34 cellular contexts compared by ENCODE assay signal in the genomic region with DNA sequence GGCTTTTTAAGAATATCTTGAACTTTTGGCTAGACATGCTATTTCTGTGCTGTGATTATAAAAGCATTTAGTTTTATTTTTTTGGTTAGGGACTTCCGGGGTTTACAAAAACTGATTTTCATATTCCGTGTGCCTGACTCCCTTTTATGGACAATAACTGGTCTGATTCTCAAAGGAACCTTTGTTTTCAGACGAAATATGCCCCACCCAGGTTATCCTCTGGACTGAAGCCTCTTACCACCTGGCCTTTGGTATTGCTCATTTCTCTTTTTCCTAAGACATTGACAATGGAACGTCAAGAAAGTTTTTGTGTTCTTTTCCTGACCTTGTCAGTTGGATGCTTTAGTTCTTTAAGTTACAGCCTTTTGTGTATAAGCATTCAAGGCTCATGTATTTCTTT. TPM values are rescaled to one million over a fixed set of nuclear protein-coding genes. Genes with fewer than 3 reads are reported as not detected.
"Had no signal": no experiment of that assay in that cellular context is flagged by ENCODE, and none has a peak within 500 bp of the region (broad histone marks: within the 10 kb centered on the region; RNA-seq: fewer than 3 reads in every experiment).

No MANE protein-coding gene starts in this region.

- H3K4me1 ChIP-seq: Peyer's patch, SJSA1 had no signal

- DNase-seq: activated CD4-positive, alpha-beta memory T cell treated with anti-CD3 and anti-CD28 coated beads, Interleukin-2, amount 10 ng/mL, durations not matched to agents 7 days and 5 days; activated CD4-positive, alpha-beta T cell treated with anti-CD3 and anti-CD28 coated beads for 1 hour; activated CD4-positive, alpha-beta T cell treated with anti-CD3 and anti-CD28 coated beads for 48 hours; activated CD4-positive, CD25-positive, alpha-beta regulatory T cell; activated CD8-positive, alpha-beta memory T cell treated with anti-CD3 and anti-CD28 coated beads for 24 hours; activated CD8-positive, alpha-beta memory T cell treated with anti-CD3 and anti-CD28 coated beads, Interleukin-2, amount 10 ng/mL, durations not matched to agents 7 days and 5 days; activated CD8-positive, alpha-beta memory T cell treated with anti-CD3 and anti-CD28 coated beads, Interleukin-2, amount 50 U/mL, for 48 hours; activated effector memory CD4-positive, alpha-beta T cell treated with Interleukin-2 at 50 U/mL for 16 hours; activated naive CD4-positive, alpha-beta T cell treated with anti-CD3 and anti-CD28 coated beads, Interleukin-2, amount 10 ng/mL, durations not matched to agents 7 days and 5 days; activated naive CD8-positive, alpha-beta T cell treated with anti-CD3 and anti-CD28 coated beads, Interleukin-2, amount 50 U/mL, for 24 hours; activated T-cell treated with anti-CD3 and anti-CD28 coated beads, Interleukin-2, amount 50 U/mL, for 48 hours; anterior cingulate cortex; NCI-H1105 treated with DMSO at 0.1 percent for 48 hours; NCI-H1436; NCI-H1694; NCI-H1930; NCI-H2081 treated with DMSO at 0.1 percent for 48 hours; NCI-H226; NCI-H446 treated with DMSO at 0.1 percent for 48 hours; NCI-H748 treated with DMSO at 0.1 percent for 48 hours; NK-92 treated with Interleukin-12 subunit alpha and Interleukin-12 subunit beta, amount 100 ng/mL, for 24 hours; PC-3; Peyer's patch; RPMI8226; SHP77 treated with DMSO at 0.1 percent for 48 hours; SK-N-SH; T-cell; T-helper 2 cell; T-helper 9 cell had no signal

- H3K27ac ChIP-seq: cardiac muscle cell, Peyer's patch, SJSA1, VCaP had no signal

- FAIRE-seq: K562 had no signal

- ATAC-seq: activated CD8-positive, alpha-beta memory T cell treated with anti-CD3 and anti-CD28 coated beads, Interleukin-2, amount 10 ng/mL, durations not matched to agents 7 days and 5 days; activated naive CD8-positive, alpha-beta T cell treated with anti-CD3 and anti-CD28 coated beads, Interleukin-2, amount 50 U/mL, for 24 hours; K562; PC-3; T-cell had no signal

- H3K4me3 ChIP-seq: cardiac muscle cell, K562, Peyer's patch, SJSA1 had no signal

- H3K9me3 ChIP-seq: Peyer's patch, SJSA1, SK-N-SH had no signal

- H3K27me3 ChIP-seq: cardiac muscle cell, Peyer's patch, SJSA1 had no signal

RNA-seq across cellular contexts. Expression of a gene that starts 47.7 kb away (rescaled TPM):
- total RNA-seq: activated CD4-positive, alpha-beta memory T cell treated with anti-CD3 and anti-CD28 coated beads, Interleukin-2, amount 10 ng/mL, durations not matched to agents 7 days and 5 days; activated CD8-positive, alpha-beta memory T cell treated with anti-CD3 and anti-CD28 coated beads, Interleukin-2, amount 10 ng/mL, durations not matched to agents 7 days and 5 days; K562; M059J; PC-3; Peyer's patch; SJSA1; T-cell had no signal

RNA-seq across cellular contexts. Expression of a gene that starts 58.3 kb away (rescaled TPM):
- total RNA-seq: M059J, PC-3 had no signal
